In genomic region chr20:15220778-15221565, GRCh38 we compare ENCODE assay signal across 20 cellular contexts.
DNase-seq lines count a peak whose midpoint lies in the region; ATAC-seq and TF ChIP-seq lines count a peak whose summit lies in the region.
"Had no signal": no experiment of that assay in that cellular context is flagged by ENCODE, and none has a peak within 500 bp of the region (broad histone marks: within the 10 kb centered on the region; RNA-seq: fewer than 3 reads in every experiment).

No MANE protein-coding gene starts in this region.

- peak; percentile 38 for DNase-seq in HPDE6-E6E7 (ENCODE audit: extremely low spot score)
- peak; percentile 8 for DNase-seq in astrocyte of the spinal cord (ENCODE audit: low read depth, low spot score)
- peak; percentile 95 for DNase-seq in foreskin melanocyte
- no peak for DNase-seq in sciatic nerve (ENCODE audit: low spot score)
- DNase-seq in effector memory CD8-positive, alpha-beta T cell, result no peak
- no peak for DNase-seq in cerebellar nuclear complex (lab: John Stamatoyannopoulos, UW)
- DNase-seq in amniotic stem cell (lab: John Stamatoyannopoulos, UW), result no peak
- no peak for DNase-seq in HUDEP-2 (lab: John Stamatoyannopoulos, UW; ENCODE audit: unreplicated experiment in 76 of 76)
- DNase-seq: activated CD4-positive, alpha-beta T cell treated with anti-CD3 and anti-CD28 coated beads, Interleukin-2, amount 50 U/mL, for 48 hours; activated T-cell treated with anti-CD3 and anti-CD28 coated beads, Interleukin-2, amount 50 U/mL, for 4 hours; C1 segment of cervical spinal cord; DMS79; NCI-H1436; occipital lobe; spleen had no signal

- intact Hi-C loops in sciatic nerve (cut with DNase I), result no loop called here

- ATAC-seq in sciatic nerve, result peak; percentile 50
- no peak for ATAC-seq in effector memory CD8-positive, alpha-beta T cell (replicated peaks)
- ATAC-seq: activated T-cell treated with anti-CD3 and anti-CD28 coated beads, Interleukin-2, amount 50 U/mL, for 4 hours had no signal

- no peak overlapping the region for H3K4me3 Mint-ChIP-seq in effector memory CD8-positive, alpha-beta T cell
- H3K4me3 Mint-ChIP-seq: activated T-cell treated with anti-CD3 and anti-CD28 coated beads, Interleukin-2, amount 50 U/mL, for 4 hours; stimulated activated naive CD8-positive, alpha-beta T cell treated with anti-CD3 and anti-CD28 coated beads, Interleukin-15, Interleukin-2, amounts not matched to agents 100 ng/mL and 50 ng/mL, for 24 hours had no signal

- no peaks in the 10 kb centered on the region for H3K36me3 Mint-ChIP-seq in effector memory CD8-positive, alpha-beta T cell (ENCODE audit: insufficient read depth)

- in situ Hi-C loops in astrocyte of the spinal cord (cut with HindIII; ENCODE audit: low sequenced_read_pairs), result no loop called here

- H3K27ac Mint-ChIP-seq in effector memory CD8-positive, alpha-beta T cell, result no peak overlapping the region
- H3K27ac Mint-ChIP-seq: stimulated activated naive CD8-positive, alpha-beta T cell treated with anti-CD3 and anti-CD28 coated beads, Interleukin-15, Interleukin-2, amounts not matched to agents 100 ng/mL and 50 ng/mL, for 24 hours had no signal

- H3K4me1 Mint-ChIP-seq in effector memory CD8-positive, alpha-beta T cell (ENCODE audit: low read depth in 2 of 2), result no peaks in the 10 kb centered on the region

- no peaks in the 10 kb centered on the region for H3K27me3 Mint-ChIP-seq in effector memory CD8-positive, alpha-beta T cell
- H3K27me3 Mint-ChIP-seq: stimulated activated naive CD8-positive, alpha-beta T cell treated with anti-CD3 and anti-CD28 coated beads, Interleukin-15, Interleukin-2, amounts not matched to agents 100 ng/mL and 50 ng/mL, for 24 hours had no signal

- no peak overlapping the region for H3K4me3 ChIP-seq in astrocyte of the spinal cord (ENCODE audit: low read depth, low read length)
- H3K4me3 ChIP-seq: coronary artery, HAP-1, SK-N-MC, spleen, vagina had no signal

- TF ChIP-seq CTCF in astrocyte of the spinal cord (IDR thresholded peaks at IDR 0.05; ENCODE audit: low read depth, low read length), result no peak

- H3K9me3 Mint-ChIP-seq in effector memory CD8-positive, alpha-beta T cell, result peaks cover 0 to 3% of the 10 kb centered on the region in 2 donors

Comparison
In these comparisons a context has a peak if more than half of its experiments do, and no peak if none do; other contexts are left out.
1. DNase-seq: peak in HPDE6-E6E7 (single experiment), astrocyte of the spinal cord (single experiment) and foreskin melanocyte (single experiment); none in sciatic nerve (single experiment), effector memory CD8-positive, alpha-beta T cell (0 of 3), cerebellar nuclear complex (0 of 2), amniotic stem cell (single experiment) and HUDEP-2 (0 of 76).